8 cellular contexts compared by ENCODE assay signal in genomic region chr10:73096452-73097304, GRCh38.
DNase-seq lines count a peak whose midpoint lies in the region; ATAC-seq lines count a peak whose summit lies in the region.

P4HA1 (minus strand) TSS chr10:73096866; CDS start chr10:73074883, 21,983 bp downstream.

- DNase-seq in AG20443 (ENCODE audit: low spot score) (peak; percentile 100), NCI-H345 treated with DMSO at 0.1 percent for 48 hours (lab: John Stamatoyannopoulos, UW; ENCODE audit: unreplicated experiment) (peak; percentile 82), islet precursor cell (peak; percentile 99)
- peak; percentile 96 to 97 (median 97) for DNase-seq in activated CD4-positive, CD25-positive, alpha-beta regulatory T cell (lab: John Stamatoyannopoulos, UW)
- peak; percentile 95 for DNase-seq in central memory CD4-positive, alpha-beta T cell
- peak; percentile 97 to 99 (median 98) for DNase-seq in stimulated activated CD4-positive, alpha-beta T cell treated with anti-CD3 and anti-CD28 coated beads, Interleukin-12 subunit alpha, Interleukin-12 subunit beta, amount 100 ng/mL, for 48 hours (ENCODE audit: low read depth in 2 of 3, low spot score in 1 of 3)

- peak; percentile 83 for ATAC-seq in GM19025 (IDR thresholded peaks at IDR 0.05; ENCODE audit: low read depth, unreplicated experiment)
- ATAC-seq in HG03342 (IDR thresholded peaks at IDR 0.05; ENCODE audit: unreplicated experiment): peak; percentile 81

Comparison
In these comparisons a context has a peak if more than half of its experiments do, and no peak if none do; other contexts are left out.
1. Peak in every context shown above with its lines: DNase-seq and ATAC-seq.